ENCODE assay signal across 1 cellular context in the genomic region with DNA sequence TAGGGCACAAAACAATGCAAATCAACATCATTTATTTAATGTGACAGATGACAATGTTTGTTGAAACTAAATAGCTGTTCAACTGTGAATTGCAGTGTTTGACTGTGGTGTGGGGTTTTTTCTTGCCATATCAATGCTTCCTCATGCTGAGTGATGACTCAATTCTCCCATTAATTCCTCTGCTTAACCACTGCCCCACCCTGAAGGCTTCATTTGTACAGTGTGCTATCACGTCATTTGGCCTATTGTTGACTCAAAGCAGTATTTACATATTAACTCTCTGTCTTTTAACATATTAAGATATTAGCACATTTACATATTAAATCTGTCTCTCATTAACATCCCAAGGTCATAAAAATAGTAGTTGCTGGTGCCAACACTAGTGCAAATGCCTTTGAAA.
TF ChIP-seq lines count a peak whose summit lies in the region.

No MANE protein-coding gene starts in this region.

TF ChIP-seq in K562, 482 proteins besides CTCF, POLR2A, EP300 and RAD21 (continued from another document):
- TF ChIP-seq, protein P1, sequence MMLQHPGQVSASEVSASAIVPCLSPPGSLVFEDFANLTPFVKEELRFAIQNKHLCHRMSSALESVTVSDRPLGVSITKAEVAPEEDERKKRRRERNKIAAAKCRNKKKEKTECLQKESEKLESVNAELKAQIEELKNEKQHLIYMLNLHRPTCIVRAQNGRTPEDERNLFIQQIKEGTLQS (IDR thresholded peaks at IDR 0.05) = peak; percentile 87
- TF ChIP-seq, protein P1 (CRISPR knock-in tag; conservative IDR thresholded peaks at IDR 0.05) = 0 out of 2 replicates have a peak, but pooled peaks have one; percentile 54
- no peak for TF ChIP-seq ZKSCAN3 (CRISPR knock-in tag; IDR thresholded peaks at IDR 0.05)
- TF ChIP-seq, protein P2, sequence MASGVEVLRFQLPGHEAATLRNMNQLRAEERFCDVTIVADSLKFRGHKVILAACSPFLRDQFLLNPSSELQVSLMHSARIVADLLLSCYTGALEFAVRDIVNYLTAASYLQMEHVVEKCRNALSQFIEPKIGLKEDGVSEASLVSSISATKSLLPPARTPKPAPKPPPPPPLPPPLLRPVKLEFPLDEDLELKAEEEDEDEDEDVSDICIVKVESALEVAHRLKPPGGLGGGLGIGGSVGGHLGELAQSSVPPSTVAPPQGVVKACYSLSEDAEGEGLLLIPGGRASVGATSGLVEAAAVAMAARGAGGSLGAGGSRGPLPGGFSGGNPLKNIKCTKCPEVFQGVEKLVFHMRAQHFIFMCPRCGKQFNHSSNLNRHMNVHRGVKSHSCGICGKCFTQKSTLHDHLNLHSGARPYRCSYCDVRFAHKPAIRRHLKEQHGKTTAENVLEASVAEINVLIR (CRISPR knock-in tag; IDR thresholded peaks at IDR 0.05) = no peak
- TF ChIP-seq FOSL1 (tag; conservative IDR thresholded peaks at IDR 0.05) = peak; percentile 95
- 0 out of 2 replicates have a peak, but pooled peaks have one; percentile 48 for TF ChIP-seq SMARCA4 (IDR thresholded peaks at IDR 0.05)
- TF ChIP-seq MAFF (IDR thresholded peaks at IDR 0.05; ENCODE audit: low read length) = no peak
- TF ChIP-seq DPF2 (IDR thresholded peaks at IDR 0.05) = peak; percentile 47; the same call in 1 of the 2 replicates
- TF ChIP-seq RB1 (IDR thresholded peaks at IDR 0.05; ENCODE audit: low read depth) = no peak
- TF ChIP-seq SMARCE1 (IDR thresholded peaks at IDR 0.05) = peak; percentile 60; the same call in 1 of the 2 replicates
- TF ChIP-seq TCF3 (CRISPR knock-in tag; IDR thresholded peaks at IDR 0.05) = peak; percentile 33; the same call in 1 of the 2 replicates
- TF ChIP-seq, protein P3, sequence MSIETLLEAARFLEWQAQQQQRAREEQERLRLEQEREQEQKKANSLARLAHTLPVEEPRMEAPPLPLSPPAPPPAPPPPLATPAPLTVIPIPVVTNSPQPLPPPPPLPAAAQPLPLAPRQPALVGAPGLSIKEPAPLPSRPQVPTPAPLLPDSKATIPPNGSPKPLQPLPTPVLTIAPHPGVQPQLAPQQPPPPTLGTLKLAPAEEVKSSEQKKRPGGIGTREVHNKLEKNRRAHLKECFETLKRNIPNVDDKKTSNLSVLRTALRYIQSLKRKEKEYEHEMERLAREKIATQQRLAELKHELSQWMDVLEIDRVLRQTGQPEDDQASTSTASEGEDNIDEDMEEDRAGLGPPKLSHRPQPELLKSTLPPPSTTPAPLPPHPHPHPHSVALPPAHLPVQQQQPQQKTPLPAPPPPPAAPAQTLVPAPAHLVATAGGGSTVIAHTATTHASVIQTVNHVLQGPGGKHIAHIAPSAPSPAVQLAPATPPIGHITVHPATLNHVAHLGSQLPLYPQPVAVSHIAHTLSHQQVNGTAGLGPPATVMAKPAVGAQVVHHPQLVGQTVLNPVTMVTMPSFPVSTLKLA (conservative IDR thresholded peaks at IDR 0.05) = no peak
- TF ChIP-seq JUND (IDR thresholded peaks at IDR 0.05; ENCODE audit: borderline replicate concordance, low read depth, low read length) = peak; percentile 91
- peak; percentile 92 for TF ChIP-seq JUND (tag; IDR thresholded peaks at IDR 0.05; ENCODE audit: borderline replicate concordance, low read depth, low read length)
- no peak for TF ChIP-seq ZNF644 (tag; IDR thresholded peaks at IDR 0.05; ENCODE audit: low read depth)
- TF ChIP-seq ARID1B (IDR thresholded peaks at IDR 0.05) = peak; percentile 65
- TF ChIP-seq MEIS2 (IDR thresholded peaks at IDR 0.05; ENCODE audit: partially characterized antibody) = peak; percentile 68
- TF ChIP-seq JUN (IDR thresholded peaks at IDR 0.05; ENCODE audit: borderline replicate concordance, low read depth, low read length) = peak; percentile 77
- TF ChIP-seq JUN (CRISPR knock-in tag; IDR thresholded peaks at IDR 0.05; ENCODE audit: borderline replicate concordance) = no peak
- TF ChIP-seq, protein P4, sequence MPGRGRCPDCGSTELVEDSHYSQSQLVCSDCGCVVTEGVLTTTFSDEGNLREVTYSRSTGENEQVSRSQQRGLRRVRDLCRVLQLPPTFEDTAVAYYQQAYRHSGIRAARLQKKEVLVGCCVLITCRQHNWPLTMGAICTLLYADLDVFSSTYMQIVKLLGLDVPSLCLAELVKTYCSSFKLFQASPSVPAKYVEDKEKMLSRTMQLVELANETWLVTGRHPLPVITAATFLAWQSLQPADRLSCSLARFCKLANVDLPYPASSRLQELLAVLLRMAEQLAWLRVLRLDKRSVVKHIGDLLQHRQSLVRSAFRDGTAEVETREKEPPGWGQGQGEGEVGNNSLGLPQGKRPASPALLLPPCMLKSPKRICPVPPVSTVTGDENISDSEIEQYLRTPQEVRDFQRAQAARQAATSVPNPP (IDR thresholded peaks at IDR 0.05; ENCODE audit: borderline replicate concordance, insufficient read depth, insufficient read length) = no peak
- TF ChIP-seq, protein P5, sequence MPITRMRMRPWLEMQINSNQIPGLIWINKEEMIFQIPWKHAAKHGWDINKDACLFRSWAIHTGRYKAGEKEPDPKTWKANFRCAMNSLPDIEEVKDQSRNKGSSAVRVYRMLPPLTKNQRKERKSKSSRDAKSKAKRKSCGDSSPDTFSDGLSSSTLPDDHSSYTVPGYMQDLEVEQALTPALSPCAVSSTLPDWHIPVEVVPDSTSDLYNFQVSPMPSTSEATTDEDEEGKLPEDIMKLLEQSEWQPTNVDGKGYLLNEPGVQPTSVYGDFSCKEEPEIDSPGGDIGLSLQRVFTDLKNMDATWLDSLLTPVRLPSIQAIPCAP (CRISPR knock-in tag; IDR thresholded peaks at IDR 0.05; ENCODE audit: borderline replicate concordance) = no peak
- TF ChIP-seq SAFB2 (IDR thresholded peaks at IDR 0.05; ENCODE audit: borderline replicate concordance, low read depth, low read length, severe bottlenecking) = no peak
